18 cellular contexts compared by ENCODE assay signal in the genomic region with DNA sequence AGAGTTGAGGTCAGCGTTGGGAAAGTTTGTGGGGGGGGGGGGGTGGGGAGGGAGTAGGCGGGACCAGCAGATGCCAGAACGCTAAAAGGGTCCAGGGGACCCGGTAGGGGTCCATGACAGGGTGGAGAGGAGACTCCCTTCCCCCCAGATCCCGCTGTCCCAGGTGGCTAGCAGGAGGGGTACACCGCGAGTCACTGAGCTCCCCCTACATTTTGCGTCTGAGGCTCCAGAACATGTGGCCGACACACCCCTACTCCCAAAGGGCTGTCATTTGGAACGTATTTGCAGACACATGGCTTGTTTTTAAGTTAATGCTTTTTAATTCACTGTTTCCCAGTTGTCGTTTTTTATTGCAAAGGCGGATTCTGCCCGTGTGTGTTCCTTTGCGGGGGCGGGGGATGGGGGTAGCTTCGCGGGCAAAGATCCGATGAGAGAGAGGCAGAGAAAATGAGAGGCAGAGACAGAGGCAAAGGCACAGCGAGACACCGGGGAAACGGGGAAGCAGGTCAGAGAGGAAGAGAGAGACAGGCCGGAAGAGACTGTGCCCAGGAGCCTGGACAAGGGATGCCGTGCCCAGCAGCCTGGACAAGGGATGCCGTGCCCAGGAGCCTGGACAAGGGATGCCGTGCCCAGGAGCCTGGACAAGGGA.
A peak's percentile ranks its signal among the peaks of the same experiment; 100 is the strongest.
DNase-seq lines count a peak whose midpoint lies in the region; ATAC-seq, FAIRE-seq and TF ChIP-seq lines count a peak whose summit lies in the region.
"Had no signal": no experiment of that assay in that cellular context is flagged by ENCODE, and none has a peak within 500 bp of the region (broad histone marks: within the 10 kb centered on the region; RNA-seq: fewer than 3 reads in every experiment).

No MANE protein-coding gene starts in this region.

- peak overlapping the region; percentile 60 for H3K27ac Mint-ChIP-seq in T-helper 1 cell treated with Interleukin-12 subunit alpha and Interleukin-12 subunit beta and Interleukin-4 antibody, amounts not matched to agents 30 μg/mL and 1 μg/mL, for 36 hours
- no peak overlapping the region for H3K27ac Mint-ChIP-seq in stimulated activated memory B cell treated with anti-CD40 and anti-IgM and Interleukin-4, amounts not matched to agents 10 μg/mL and 1 μg/mL and 100 μg/mL, for 72 hours

- no peak for TF ChIP-seq EP300 in K562 (IDR thresholded peaks at IDR 0.05; ENCODE audit: low read length)

- no peak for TF ChIP-seq RAD21 in K562 (CRISPR knock-in tag; conservative IDR thresholded peaks at IDR 0.05 in 1 of 2, IDR thresholded peaks at IDR 0.05 in 1 of 2)

- TF ChIP-seq CTCF in K562 (IDR thresholded peaks at IDR 0.05 in 2 of 3, conservative IDR thresholded peaks at IDR 0.05 in 1 of 3; ENCODE audit: insufficient read depth in 2 of 3, low read depth in 1 of 3, low read length in 3 of 3), result no peak

- no peaks in the 10 kb centered on the region for H3K9me3 ChIP-seq in K562 (replicated peaks; ENCODE audit: control insufficient read depth, insufficient read depth, low read depth, low read length)

- peaks cover under 1% of the 10 kb centered on the region; the same call in 1 of the 2 replicates for H4K20me1 ChIP-seq in K562 (replicated peaks; ENCODE audit: control insufficient read depth, insufficient read depth, low read length)

- H3K9me3 Mint-ChIP-seq in T-helper 1 cell treated with Interleukin-12 subunit alpha and Interleukin-12 subunit beta and Interleukin-4 antibody, amounts not matched to agents 30 μg/mL and 1 μg/mL, for 36 hours, result no peaks in the 10 kb centered on the region
- no peaks in the 10 kb centered on the region for H3K9me3 Mint-ChIP-seq in stimulated activated memory B cell treated with anti-CD40 and anti-IgM and Interleukin-4, amounts not matched to agents 10 μg/mL and 1 μg/mL and 100 μg/mL, for 72 hours

- H3K4me3 Mint-ChIP-seq in T-helper 1 cell treated with Interleukin-12 subunit alpha and Interleukin-12 subunit beta and Interleukin-4 antibody, amounts not matched to agents 30 μg/mL and 1 μg/mL, for 36 hours, result peak overlapping the region; percentile 42
- H3K4me3 Mint-ChIP-seq in stimulated activated memory B cell treated with anti-CD40 and anti-IgM and Interleukin-4, amounts not matched to agents 10 μg/mL and 1 μg/mL and 100 μg/mL, for 72 hours, result peak overlapping the region; percentile 1

- H3K27me3 Mint-ChIP-seq in T-helper 1 cell treated with Interleukin-12 subunit alpha and Interleukin-12 subunit beta and Interleukin-4 antibody, amounts not matched to agents 30 μg/mL and 1 μg/mL, for 36 hours (ENCODE audit: low read depth), result peaks cover 69% of the 10 kb centered on the region
- H3K27me3 Mint-ChIP-seq in stimulated activated memory B cell treated with anti-CD40 and anti-IgM and Interleukin-4, amounts not matched to agents 10 μg/mL and 1 μg/mL and 100 μg/mL, for 72 hours, result peaks cover 64% of the 10 kb centered on the region

- no peak overlapping the region for H3K9ac ChIP-seq in K562 (ENCODE audit: insufficient read depth in 1 of 2, low read depth in 2 of 2, low read length in 2 of 2)
- H3K9ac ChIP-seq: KMS-11 had no signal

- peaks cover 0 to 24% of the 10 kb centered on the region in 2 experiments; a peak in 2 of 5 replicates for H3K4me1 ChIP-seq in K562 (replicated peaks in 1 of 2; ENCODE audit: control insufficient read depth in 2 of 2, insufficient read depth in 2 of 2, low read length in 2 of 2)

- H3K9me1 ChIP-seq in K562 (ENCODE audit: control insufficient read depth, insufficient read depth, low read length), result no peaks in the 10 kb centered on the region

- H3K4me1 Mint-ChIP-seq in T-helper 1 cell treated with Interleukin-12 subunit alpha and Interleukin-12 subunit beta and Interleukin-4 antibody, amounts not matched to agents 30 μg/mL and 1 μg/mL, for 36 hours (ENCODE audit: low read depth), result no peaks in the 10 kb centered on the region
- peaks cover 31% of the 10 kb centered on the region for H3K4me1 Mint-ChIP-seq in stimulated activated memory B cell treated with anti-CD40 and anti-IgM and Interleukin-4, amounts not matched to agents 10 μg/mL and 1 μg/mL and 100 μg/mL, for 72 hours

- H3K36me3 ChIP-seq in K562 (ENCODE audit: control insufficient read depth, insufficient read depth, low read length), result no peaks in the 10 kb centered on the region

- FAIRE-seq in K562 (lab: Jason Lieb, UNC), result no peak
- FAIRE-seq: A204.1, GM12891 had no signal

- WGBS in K562 (ENCODE audit: insufficient coverage, low coverage, missing lambda C conversion rate), result 4% methylated on average over 20 of the region's 25 CpGs

- H3K4me3 ChIP-seq in K562, result no peak overlapping the region

- no peak overlapping the region for H3K27ac ChIP-seq in K562 (ENCODE audit: extremely low read depth, low read depth, low read length)
- H3K27ac ChIP-seq: C4-2B, KMS-11, RWPE1 had no signal

- in situ Hi-C loops in K562 (cut with MboI), result loop anchor here (10.0 kb wide), 1 partner anchor 523 kb away; no protein-coding TSS in a partner anchor

- intact Hi-C loops in K562 (cut with micrococcal nuclease) (no loop called here), left colon (cut with DNase I, micrococcal nuclease) (no loop called here)

- CTCF ChIA-PET in K562 (lab: Yijun Ruan, JAX; ENCODE audit: low intra/inter-chr PET ratio), result interaction anchor here (0.6 kb wide), 1 partner anchor 275 kb away, joined by 3 read pairs; no protein-coding TSS in a partner anchor

- no peaks in the 10 kb centered on the region for H3K36me3 Mint-ChIP-seq in T-helper 1 cell treated with Interleukin-12 subunit alpha and Interleukin-12 subunit beta and Interleukin-4 antibody, amounts not matched to agents 30 μg/mL and 1 μg/mL, for 36 hours (ENCODE audit: low read depth)
- no peaks in the 10 kb centered on the region for H3K36me3 Mint-ChIP-seq in stimulated activated memory B cell treated with anti-CD40 and anti-IgM and Interleukin-4, amounts not matched to agents 10 μg/mL and 1 μg/mL and 100 μg/mL, for 72 hours

- no peak for ATAC-seq in K562
- ATAC-seq in left colon, result peak; percentile 17
- no peak for ATAC-seq in stimulated activated memory B cell treated with anti-CD40 and anti-IgM and Interleukin-4, amounts not matched to agents 10 μg/mL and 1 μg/mL and 100 μg/mL, for 72 hours
- ATAC-seq in GM21723 (IDR thresholded peaks at IDR 0.05; ENCODE audit: unreplicated experiment), result no peak
- ATAC-seq in HG02623 (IDR thresholded peaks at IDR 0.05; ENCODE audit: unreplicated experiment), result no peak

- no peak overlapping the region for H2AFZ ChIP-seq in K562 (ENCODE audit: low read depth, low read length)

- H3K27me3 ChIP-seq in K562 (ENCODE audit: control insufficient read depth in 2 of 2, insufficient read depth in 2 of 2, low read length in 2 of 2), result peaks cover 30 to 61% of the 10 kb centered on the region in 2 experiments; a peak in 4 of 5 replicates

- H3K79me2 ChIP-seq in K562 (ENCODE audit: control insufficient read depth, insufficient read depth, low read length), result no peaks in the 10 kb centered on the region

- BruUV-seq in K562 (replicated peaks; lab: Mats Ljungman, UMichigan), result no TSS peak

- no peak for DNase-seq in T-helper 1 cell
- no peak for DNase-seq in K562 (ENCODE audit: extremely low read depth in 1 of 4, low spot score in 3 of 4)
- peak in 1 of 2 donors; percentile 47 for DNase-seq in left colon
- DNase-seq in midbrain (lab: John Stamatoyannopoulos, UW), result no peak
- DNase-seq: activated CD4-positive, alpha-beta T cell treated with anti-CD3 and anti-CD28 coated beads, Interleukin-2, amount 50 U/mL, for 1 hour; activated naive CD4-positive, alpha-beta T cell treated with Interleukin-2 at 50 U/mL for 16 hours; head of caudate nucleus; islet precursor cell; stimulated activated CD4-positive, alpha-beta T cell treated with anti-CD3 and anti-CD28 coated beads, Interleukin-4, amount 100 ng/mL, for 24 hours had no signal

- H3K4me2 ChIP-seq in K562 (ENCODE audit: insufficient read depth, low read length), result no peak overlapping the region
- H3K4me2 ChIP-seq: KMS-11 had no signal

- no peak for TF ChIP-seq POLR2A in K562 (conservative IDR thresholded peaks at IDR 0.05)

- POLR2A ChIA-PET in K562 (lab: Yijun Ruan, JAX), result interaction anchor here (0.6 kb wide), 1 partner anchor 479 kb away, joined by 3 read pairs; no protein-coding TSS in a partner anchor

TF ChIP-seq in K562, 482 proteins besides CTCF, POLR2A, EP300 and RAD21:
- TF ChIP-seq CTBP1 (IDR thresholded peaks at IDR 0.05; ENCODE audit: borderline replicate concordance), result no peak
- TF ChIP-seq, protein P1, sequence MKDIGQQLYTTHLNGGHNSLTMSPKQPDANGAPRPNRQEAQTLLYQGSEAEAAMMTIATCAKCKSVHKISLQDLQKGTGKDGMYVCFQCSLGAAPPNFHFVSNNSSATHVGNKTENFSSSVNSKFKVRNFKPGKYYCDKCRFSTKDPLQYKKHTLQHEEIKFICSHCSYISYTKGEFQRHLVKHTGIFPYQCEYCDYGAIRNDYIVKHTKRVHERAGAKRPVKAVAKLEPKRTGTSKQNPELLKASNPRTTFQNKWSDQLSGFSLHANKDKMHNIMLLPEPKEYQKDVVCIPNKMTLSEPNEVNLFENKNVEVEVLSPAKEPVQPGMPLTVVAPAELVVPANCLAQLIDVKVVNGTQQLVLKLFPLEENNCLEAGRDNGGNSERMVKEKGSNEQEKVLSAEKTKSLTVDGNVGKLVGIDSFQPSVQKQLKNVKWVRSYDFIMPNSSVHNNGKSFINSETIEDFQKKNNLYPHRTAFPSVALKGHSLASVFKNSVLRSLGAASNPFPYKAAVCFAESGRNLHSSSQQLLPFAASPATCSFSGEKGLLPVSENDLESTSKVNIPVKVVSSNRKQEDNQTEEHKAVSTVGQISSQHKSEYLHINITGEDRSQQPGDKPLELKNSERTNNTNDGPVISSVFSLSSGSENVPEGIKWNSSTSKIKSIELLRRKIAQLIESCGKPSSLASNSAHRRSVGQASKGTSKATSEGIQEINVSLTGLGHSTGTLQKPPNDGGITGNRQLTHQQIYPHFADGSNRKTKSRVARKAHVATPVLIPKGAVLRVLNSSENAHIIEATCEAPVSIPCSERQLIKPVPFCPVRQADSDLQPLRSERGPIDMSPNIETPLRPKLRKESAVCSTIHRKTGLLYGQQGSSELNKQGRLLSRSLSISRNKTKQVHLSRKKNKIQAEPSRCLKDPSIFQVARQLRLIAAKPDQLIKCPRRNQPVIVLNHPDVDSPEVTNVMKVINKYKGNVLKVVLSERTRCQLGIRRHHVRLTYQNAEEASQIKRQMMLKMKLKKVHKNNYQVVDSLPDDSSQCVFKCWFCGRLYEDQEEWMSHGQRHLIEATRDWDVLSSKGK (CRISPR knock-in tag; IDR thresholded peaks at IDR 0.05), result no peak
- no peak for TF ChIP-seq STAT5B (CRISPR knock-in tag; IDR thresholded peaks at IDR 0.05)
- peak; percentile 62 for TF ChIP-seq EGR1 (conservative IDR thresholded peaks at IDR 0.05)
